Comparison of ENCODE assay signal across 8 cellular contexts in genomic region chr11:62123669-62124185, GRCh38. TPM values are rescaled to one million over a fixed set of nuclear protein-coding genes. Genes with fewer than 3 reads are reported as not detected.
DNase-seq lines count a peak whose midpoint lies in the region; ATAC-seq, FAIRE-seq and TF ChIP-seq lines count a peak whose summit lies in the region.

INCENP (plus strand) TSS chr11:62124011; CDS start chr11:62128162, 4,151 bp downstream.

- peak; percentile 71 for FAIRE-seq in keratinocyte (lab: Jason Lieb, UNC)

- ATAC-seq in GM19043 (IDR thresholded peaks at IDR 0.05; ENCODE audit: low read depth, unreplicated experiment) (peak; percentile 97), HG03378 (IDR thresholded peaks at IDR 0.05; ENCODE audit: unreplicated experiment) (peak; percentile 92)

- peak within 1 kb of the TSS; percentile 89 for H3K9ac ChIP-seq in keratinocyte (ENCODE audit: control insufficient read depth, extremely low read depth, insufficient read depth, low read length)

- H3K79me2 ChIP-seq in keratinocyte (ENCODE audit: control insufficient read depth, insufficient read depth, low read length): peaks cover 49% of the 10 kb centered on the region

- H3K4me1 ChIP-seq in keratinocyte (ENCODE audit: control insufficient read depth, extremely low read depth, insufficient read depth, low read length): peaks cover 17% of the 10 kb centered on the region

- no peaks in the 10 kb centered on the region for H3K27me3 ChIP-seq in keratinocyte (ENCODE audit: control insufficient read depth, extremely low read depth, insufficient read depth, low read length)

- dilution Hi-C loops in keratinocyte (cut with MboI; ENCODE audit: extremely low pct_ligation_motif_present, low sequenced_read_pairs): no loop called here

- peaks cover 6 to 8% of the 10 kb centered on the region in 2 experiments for H3K36me3 ChIP-seq in keratinocyte (ENCODE audit: control insufficient read depth in 2 of 2, extremely low read depth in 1 of 2, insufficient read depth in 2 of 2, low read length in 2 of 2)

- H3K9me1 ChIP-seq in keratinocyte (ENCODE audit: control insufficient read depth, extremely low read depth, insufficient read depth, low read length): no peaks in the 10 kb centered on the region

- peak within 1 kb of the TSS; percentile 70 for H3K27ac ChIP-seq in keratinocyte (ENCODE audit: control insufficient read depth, insufficient read depth, low read length)

- peak within 1 kb of the TSS; percentile 92 for H2AFZ ChIP-seq in keratinocyte (ENCODE audit: control insufficient read depth, low read length)

- DNase-seq in AG20443 (ENCODE audit: low spot score) (peak; percentile 97), NCI-H460 (ENCODE audit: extremely low read depth, low read depth) (peak; percentile 96), cerebellum (ENCODE audit: low spot score) (peak; percentile 98), keratinocyte (ENCODE audit: low read depth, low spot score) (peak; percentile 90)
- DNase-seq in activated CD4-positive, CD25-positive, alpha-beta regulatory T cell treated with anti-CD3 and anti-CD28 coated beads, Interleukin-2, amount 50 U/mL, for 72 hours: peak; percentile 90
- DNase-seq in stimulated activated CD4-positive, alpha-beta T cell treated with anti-CD3 and anti-CD28 coated beads, Interleukin-15, amount 100 ng/mL, for 1 hour (ENCODE audit: low read depth in 1 of 2, low spot score in 1 of 2): peak; percentile 84 to 86

- H3K4me3 ChIP-seq in keratinocyte (ENCODE audit: control insufficient read depth in 2 of 3, extremely low read depth in 1 of 3, insufficient read depth in 2 of 3, low read depth in 1 of 3, low read length in 3 of 3): peak within 1 kb of the TSS; percentile 74 to 92 (median 83)

- no peaks in the 10 kb centered on the region for H3K9me3 ChIP-seq in keratinocyte (ENCODE audit: control insufficient read depth, low read depth, low read length)

- H3K4me2 ChIP-seq in keratinocyte (ENCODE audit: control insufficient read depth, extremely low read depth, insufficient read depth, low read depth, low read length): peak within 1 kb of the TSS; percentile 90

- TF ChIP-seq CTCF in keratinocyte (optimal IDR thresholded peaks at IDR 0.05 in 1 of 3, IDR thresholded peaks at IDR 0.05 in 1 of 3, conservative IDR thresholded peaks at IDR 0.05 in 1 of 3; ENCODE audit: extremely low read depth in 1 of 3, insufficient read depth in 2 of 3, low read length in 3 of 3): no peak

- peaks cover 2% of the 10 kb centered on the region for H4K20me1 ChIP-seq in keratinocyte (ENCODE audit: control insufficient read depth, extremely low read depth, insufficient read depth, low read length)

RNA-seq across cellular contexts. Expression of gene INCENP, which starts in this region (rescaled TPM):
- total RNA-seq in NCI-H460 (2014; rRNA removed; shearing (Covaris generic)): 35.5 and 36.4 TPM in 2 replicates
- 23.3 and 64.5 TPM in 2 replicates for polyA plus RNA-seq in NCI-H460 (2014; cell fraction: nucleus; rRNA removed)
- 24.5 TPM for total RNA-seq in cerebellum
- 8.0 to 19.6 TPM (median 12.7 TPM) in 3 replicates for polyA plus RNA-seq in keratinocyte
- 5.3 TPM for polyA plus RNA-seq in keratinocyte (2011; ENCODE audit: low read depth)
- polyA plus RNA-seq in keratinocyte (2011; cell fraction: cytosol; rRNA removed): 9.4 and 10.3 TPM in 2 replicates
- 23.1 and 32.1 TPM in 2 replicates for polyA plus RNA-seq in keratinocyte (2011; cell fraction: nucleus; rRNA removed)
- 5.7 and 23.6 TPM in 2 replicates for polyA plus RNA-seq in keratinocyte (2012; ENCODE audit: low replicate concordance)
- 8.5 to 31.3 TPM (median 14.1 TPM) in 3 replicates for polyA minus RNA-seq in keratinocyte
- polyA minus RNA-seq in keratinocyte (2011; cell fraction: cytosol; rRNA and poly(A)+ RNA removed): 22.8 TPM
- 14.0 and 21.6 TPM in 2 replicates for polyA minus RNA-seq in keratinocyte (2011; cell fraction: nucleus; rRNA and poly(A)+ RNA removed)

Comparison
In these comparisons a context has a peak if more than half of its experiments do, and no peak if none do; other contexts are left out.
1. Peak in every context shown above with its lines: DNase-seq, ATAC-seq, H3K4me3 ChIP-seq and H3K27ac ChIP-seq.